1 cellular context compared by ENCODE assay signal in genomic region chr21:38733973-38734546, GRCh38.
TF ChIP-seq lines count a peak whose summit lies in the region.

No MANE protein-coding gene starts in this region.

TF ChIP-seq in HepG2, 621 proteins besides CTCF, POLR2A, EP300 and RAD21 (continued from another document and continues in another):
- no peak for TF ChIP-seq ZNF407 (CRISPR knock-in tag; IDR thresholded peaks at IDR 0.05; ENCODE audit: not compliant biosample characterization)
- TF ChIP-seq WIZ (CRISPR knock-in tag; IDR thresholded peaks at IDR 0.05) = no peak
- no peak for TF ChIP-seq HNRNPL (IDR thresholded peaks at IDR 0.05; ENCODE audit: low read depth, low read length)
- peak; percentile 77; the same call in 1 of the 2 replicates for TF ChIP-seq KDM5B (CRISPR knock-in tag; IDR thresholded peaks at IDR 0.05; ENCODE audit: borderline replicate concordance)
- no peak for TF ChIP-seq ZSCAN30 (CRISPR knock-in tag; IDR thresholded peaks at IDR 0.05)
- peak; percentile 36; the same call in 1 of the 2 replicates for TF ChIP-seq HNF4A (CRISPR knock-in tag; IDR thresholded peaks at IDR 0.05)
- no peak for TF ChIP-seq REXO4 (CRISPR knock-in tag; IDR thresholded peaks at IDR 0.05; ENCODE audit: borderline replicate concordance)
- TF ChIP-seq LBX2 (CRISPR knock-in tag; IDR thresholded peaks at IDR 0.05; ENCODE audit: borderline replicate concordance) = no peak
- TF ChIP-seq CSRNP1 (CRISPR knock-in tag; IDR thresholded peaks at IDR 0.05) = no peak
- TF ChIP-seq ZNF292 (CRISPR knock-in tag; IDR thresholded peaks at IDR 0.05; ENCODE audit: borderline replicate concordance, low read depth) = 0 out of 2 replicates have a peak, but pooled peaks have one; percentile 29
- no peak for TF ChIP-seq ATF5 (CRISPR knock-in tag; IDR thresholded peaks at IDR 0.05; ENCODE audit: low read depth)
- peak; percentile 68; the same call in 1 of the 2 replicates for TF ChIP-seq HDAC2 (CRISPR knock-in tag; IDR thresholded peaks at IDR 0.05)
- TF ChIP-seq UBTF (CRISPR knock-in tag; IDR thresholded peaks at IDR 0.05) = no peak
- no peak for TF ChIP-seq FOXO4 (CRISPR knock-in tag; conservative IDR thresholded peaks at IDR 0.05)
- no peak; the same call in 1 of the 2 replicates for TF ChIP-seq FOXO1 (CRISPR knock-in tag; IDR thresholded peaks at IDR 0.05)
- TF ChIP-seq ZNF282 (IDR thresholded peaks at IDR 0.05; ENCODE audit: partially characterized antibody) = no peak
- no peak for TF ChIP-seq RFXAP (CRISPR knock-in tag; IDR thresholded peaks at IDR 0.05; ENCODE audit: borderline replicate concordance)
- TF ChIP-seq PCBP1 (IDR thresholded peaks at IDR 0.05; ENCODE audit: borderline replicate concordance, low read depth, low read length) = no peak
- peak; percentile 4; the same call in 1 of the 2 replicates for TF ChIP-seq MYC (CRISPR knock-in tag; IDR thresholded peaks at IDR 0.05; ENCODE audit: borderline replicate concordance)
- TF ChIP-seq TP53 (CRISPR knock-in tag; conservative IDR thresholded peaks at IDR 0.05) = no peak
- no peak for TF ChIP-seq FOXP4 (CRISPR knock-in tag; IDR thresholded peaks at IDR 0.05)
- no peak for TF ChIP-seq ZNF879 (CRISPR knock-in tag; IDR thresholded peaks at IDR 0.05)
- TF ChIP-seq ZMYM4 (CRISPR knock-in tag; IDR thresholded peaks at IDR 0.05) = peak; percentile 60; the same call in 1 of the 2 replicates
- 0 out of 2 replicates have a peak, but pooled peaks have one; percentile 14 for TF ChIP-seq ZBTB33 (CRISPR knock-in tag; IDR thresholded peaks at IDR 0.05)
- TF ChIP-seq ZFP36L1 (CRISPR knock-in tag; IDR thresholded peaks at IDR 0.05) = no peak
- TF ChIP-seq GFI1 (CRISPR knock-in tag; IDR thresholded peaks at IDR 0.05; ENCODE audit: borderline replicate concordance) = no peak
- TF ChIP-seq GABPA (IDR thresholded peaks at IDR 0.05; ENCODE audit: low read depth, low read length) = no peak
- TF ChIP-seq GABPA (CRISPR knock-in tag; IDR thresholded peaks at IDR 0.05; ENCODE audit: low read depth) = no peak
- TF ChIP-seq NFIB (CRISPR knock-in tag; IDR thresholded peaks at IDR 0.05; ENCODE audit: borderline replicate concordance) = no peak
- no peak for TF ChIP-seq ZNF24 (IDR thresholded peaks at IDR 0.05)
- TF ChIP-seq RXRB (CRISPR knock-in tag; IDR thresholded peaks at IDR 0.05; ENCODE audit: borderline replicate concordance) = peak; percentile 15; the same call in 1 of the 2 replicates
- no peak for TF ChIP-seq ZNF800 (CRISPR knock-in tag; IDR thresholded peaks at IDR 0.05)
- TF ChIP-seq MAX (IDR thresholded peaks at IDR 0.05) = peak; percentile 82
- no peak for TF ChIP-seq MED13 (CRISPR knock-in tag; IDR thresholded peaks at IDR 0.05)
- TF ChIP-seq ZNF772 (CRISPR knock-in tag; IDR thresholded peaks at IDR 0.05) = no peak
- no peak for TF ChIP-seq GTF2F1 (IDR thresholded peaks at IDR 0.05; ENCODE audit: low read length)
- TF ChIP-seq ZNF605 (CRISPR knock-in tag; IDR thresholded peaks at IDR 0.05) = peak; percentile 74; the same call in 1 of the 2 replicates
- TF ChIP-seq SYNCRIP (IDR thresholded peaks at IDR 0.05; ENCODE audit: insufficient read depth, low read depth, low read length) = no peak
